8 cellular contexts compared by ENCODE assay signal in genomic region chr16:11667221-11667823, GRCh38. TPM values are rescaled to one million over a fixed set of nuclear protein-coding genes. Genes with fewer than 3 reads are reported as not detected.
DNase-seq lines count a peak whose midpoint lies in the region; TF ChIP-seq lines count a peak whose summit lies in the region.

No MANE protein-coding gene starts in this region.

- no peaks in the 10 kb centered on the region for H3F3A ChIP-seq in neural cell (ENCODE audit: insufficient read depth, low read length, poor library complexity, severe bottlenecking)

- peaks cover 27 to 37% (median 36%) of the 10 kb centered on the region in 11 experiments for H4K20me1 ChIP-seq in BLaER1 treated with 17β-estradiol and CSF1 and Interleukin-3, amounts not matched to agents 10 nM and 100 nM
- peaks cover 24% of the 10 kb centered on the region for H4K20me1 ChIP-seq in neural cell (ENCODE audit: insufficient read depth)

- CTCF ChIA-PET in HEK293 (lab: Yijun Ruan, JAX) = interaction anchor here (0.6 kb wide), 3 partner anchors 130 to 368 kb away, joined by 3 read pairs; partner anchors contain the start of gene ZC3H7A

- H3K9me3 ChIP-seq in BLaER1 treated with 17β-estradiol and CSF1 and Interleukin-3, amounts not matched to agents 10 nM and 100 nM (replicated peaks in 1 of 11) = no peaks in the 10 kb centered on the region
- H3K9me3 ChIP-seq in HEK293 (ENCODE audit: control insufficient read depth, insufficient read depth, low read depth, low read length) = no peaks in the 10 kb centered on the region
- no peaks in the 10 kb centered on the region for H3K9me3 ChIP-seq in ascending aorta
- H3K9me3 ChIP-seq in neural cell (ENCODE audit: low read length) = no peaks in the 10 kb centered on the region

- peak overlapping the region in 8 of 11 experiments; percentile 38 to 91 (median 82); a peak in 16 of 22 replicates for H3K27ac ChIP-seq in BLaER1 treated with 17β-estradiol and CSF1 and Interleukin-3, amounts not matched to agents 10 nM and 100 nM
- no peak overlapping the region for H3K27ac ChIP-seq in HEK293 (ENCODE audit: extremely low read depth, low read depth, low read length)
- no peak overlapping the region for H3K27ac ChIP-seq in ascending aorta
- no peak overlapping the region for H3K27ac ChIP-seq in neural cell (ENCODE audit: low read length)

- TF ChIP-seq RAD21 in neural cell (conservative IDR thresholded peaks at IDR 0.05) = no peak

- peaks cover 38% of the 10 kb centered on the region for H3K79me2 ChIP-seq in neural cell (replicated peaks; ENCODE audit: insufficient read depth, low read length)

- no peaks in the 10 kb centered on the region for H3K36me3 ChIP-seq in BLaER1 treated with 17β-estradiol and CSF1 and Interleukin-3, amounts not matched to agents 10 nM and 100 nM
- no peaks in the 10 kb centered on the region for H3K36me3 ChIP-seq in HEK293 (ENCODE audit: control insufficient read depth in 2 of 2, insufficient read depth in 1 of 2, low read length in 2 of 2)
- no peaks in the 10 kb centered on the region for H3K36me3 ChIP-seq in ascending aorta
- no peaks in the 10 kb centered on the region for H3K36me3 ChIP-seq in neural cell (ENCODE audit: insufficient read depth, low read length)

- DNase-seq in ascending aorta (ENCODE audit: low spot score in 2 of 2) (no peak), posterior vena cava (ENCODE audit: low spot score) (no peak), NCI-H1436 (lab: John Stamatoyannopoulos, UW) (no peak), HUDEP-2 (lab: John Stamatoyannopoulos, UW; ENCODE audit: unreplicated experiment in 76 of 76) (no peak)
- DNase-seq in stimulated activated CD4-positive, alpha-beta T cell treated with anti-CD3 and anti-CD28 coated beads, Interleukin-4, amount 100 ng/mL, for 4 hours = no peak

- POLR2A ChIA-PET in HEK293 (lab: Yijun Ruan, JAX) = no interaction called here

- peaks cover 78 to 92% (median 92%) of the 10 kb centered on the region in 10 experiments for H3K4me1 ChIP-seq in BLaER1 treated with 17β-estradiol and CSF1 and Interleukin-3, amounts not matched to agents 10 nM and 100 nM
- H3K4me1 ChIP-seq in HEK293 (ENCODE audit: control insufficient read depth, insufficient read depth, low read length) (no peaks in the 10 kb centered on the region), ascending aorta (peaks cover 2 to 27% of the 10 kb centered on the region in 2 donors)

- no peaks in the 10 kb centered on the region for H3K9me2 ChIP-seq in neural cell (ENCODE audit: insufficient read depth, low read length)

- H3K4me2 ChIP-seq in BLaER1 treated with 17β-estradiol and CSF1 and Interleukin-3, amounts not matched to agents 10 nM and 100 nM = peak overlapping the region; percentile 74 to 98 (median 89)
- no peak overlapping the region for H3K4me2 ChIP-seq in neural cell (ENCODE audit: low read length)

- TF ChIP-seq CTCF in HEK293 (tag by site-specific recombination; IDR thresholded peaks at IDR 0.05) (no peak), ascending aorta (IDR thresholded peaks at IDR 0.05) (no peak), neural cell (IDR thresholded peaks at IDR 0.05; ENCODE audit: poor library complexity, severe bottlenecking) (no peak)

- TF ChIP-seq EP300 in neural cell (conservative IDR thresholded peaks at IDR 0.05; ENCODE audit: poor library complexity, severe bottlenecking) = no peak

- H2AFZ ChIP-seq in neural cell (ENCODE audit: low read depth, low read length) = no peak overlapping the region

- intact Hi-C loops in ascending aorta (cut with DNase I) = loop anchor here (10.0 kb wide), 1 partner anchor 413 kb away; the partner anchor contains the start of gene SOCS1
- intact Hi-C loops in posterior vena cava (cut with DNase I) = no loop called here

- H3K4me3 ChIP-seq in BLaER1 treated with 17β-estradiol and CSF1 and Interleukin-3, amounts not matched to agents 10 nM and 100 nM = peak overlapping the region in 4 of 10 experiments; percentile 83 to 94 (median 92); a peak in 5 of 20 replicates
- H3K4me3 ChIP-seq in HEK293 (ENCODE audit: low read depth, low read length) (no peak overlapping the region), ascending aorta (peak overlapping the region; percentile 45 to 74), neural cell (ENCODE audit: low read length) (peak overlapping the region; percentile 64)

- no peaks in the 10 kb centered on the region for H3K27me3 ChIP-seq in BLaER1 treated with 17β-estradiol and CSF1 and Interleukin-3, amounts not matched to agents 10 nM and 100 nM
- H3K27me3 ChIP-seq in ascending aorta (no peaks in the 10 kb centered on the region), neural cell (ENCODE audit: insufficient read depth, low read depth, low read length) (no peaks in the 10 kb centered on the region)

- H3K9ac ChIP-seq in BLaER1 treated with 17β-estradiol and CSF1 and Interleukin-3, amounts not matched to agents 10 nM and 100 nM = peak overlapping the region in 8 of 11 experiments; percentile 30 to 94 (median 68); a peak in 11 of 22 replicates
- H3K9ac ChIP-seq in neural cell (ENCODE audit: low read length) = no peak overlapping the region

TF ChIP-seq in HEK293, 187 proteins besides CTCF, POLR2A, EP300 and RAD21:
- TF ChIP-seq ZNF449 (tag by site-specific recombination; IDR thresholded peaks at IDR 0.05) (peak; percentile 82; the same call in 1 of the 2 replicates), ZNF341 (tag by site-specific recombination; IDR thresholded peaks at IDR 0.05; ENCODE audit: low read depth) (no peak)

TF ChIP-seq in neural cell, 6 proteins besides CTCF, POLR2A, EP300 and RAD21:
- TF ChIP-seq REST (IDR thresholded peaks at IDR 0.05; ENCODE audit: borderline replicate concordance) (no peak), MXI1 (conservative IDR thresholded peaks at IDR 0.05; ENCODE audit: poor library complexity, severe bottlenecking) (no peak), EZH2 (IDR thresholded peaks at IDR 0.05; ENCODE audit: borderline replicate concordance, insufficient read depth, low read length, poor library complexity, severe bottlenecking) (no peak), SMC3 (conservative IDR thresholded peaks at IDR 0.05; ENCODE audit: poor library complexity) (no peak), POLR2AphosphoS5 (IDR thresholded peaks at IDR 0.05) (no peak), TAF1 (IDR thresholded peaks at IDR 0.05; ENCODE audit: low read depth) (no peak)
TF ChIP-seq in neural cell: peak in this region for 0.

RNA-seq across cellular contexts. Expression of gene SNN, which starts 0.9 kb away (rescaled TPM):
- total RNA-seq in ascending aorta (2.1 TPM), posterior vena cava (10 to 100 TPM; 17.9 to 19.7 TPM)
- polyA plus RNA-seq in neural cell = 176 and 211 TPM in 2 replicates
- 189 and 199 TPM in 2 replicates for polyA minus RNA-seq in neural cell

Comparison
In these comparisons a context has a peak if more than half of its experiments do, and no peak if none do; other contexts are left out.
1. H3K27ac ChIP-seq: peak in BLaER1 treated with 17β-estradiol and CSF1 and Interleukin-3, amounts not matched to agents 10 nM and 100 nM (8 of 11); none in HEK293 (single experiment), ascending aorta (0 of 2) and neural cell (single experiment).